ENCODE assay signal across 9 cellular contexts in the genomic region with DNA sequence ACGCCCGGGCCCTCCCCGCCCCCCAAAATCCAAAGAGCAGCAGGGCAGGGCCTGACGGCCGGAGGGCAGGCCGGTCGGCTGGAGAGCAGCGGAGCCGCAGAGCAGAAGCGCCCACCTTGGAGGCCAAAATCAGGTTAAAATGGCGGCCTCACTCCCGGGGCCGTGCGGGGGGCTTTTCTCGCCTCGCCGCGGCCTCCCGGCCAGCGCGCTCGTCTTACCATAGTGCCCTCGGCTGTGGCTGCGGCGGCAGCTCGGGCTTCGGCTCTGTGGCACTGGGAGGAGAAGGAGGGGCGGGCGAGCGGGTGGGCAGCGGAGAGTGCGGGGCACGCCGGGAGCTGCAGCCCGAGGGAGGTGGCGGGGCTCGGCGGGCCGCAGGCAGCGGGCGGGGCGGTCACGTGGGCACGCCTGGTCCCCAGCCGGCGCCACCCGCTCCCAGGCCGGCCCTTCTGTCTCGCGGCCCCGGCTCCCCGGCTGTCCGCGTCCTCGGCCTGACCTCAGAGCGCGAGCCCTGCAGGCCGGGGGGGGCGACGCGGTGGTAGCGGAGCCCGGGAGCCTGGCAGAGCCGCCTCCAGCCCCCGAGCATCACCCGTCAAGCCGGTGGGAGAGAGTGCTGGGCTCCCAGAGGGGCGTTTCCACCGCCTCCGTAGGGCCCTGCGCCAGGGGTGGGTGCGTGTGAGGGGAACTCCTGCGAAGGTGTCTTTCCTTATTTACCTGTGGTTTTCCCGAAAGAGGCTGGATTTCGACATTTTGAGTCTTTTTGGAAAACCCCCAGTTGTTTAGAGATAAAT. TPM values are rescaled to one million over a fixed set of nuclear protein-coding genes. Genes with fewer than 3 reads are reported as not detected.
A peak's percentile ranks its signal among the peaks of the same experiment; 100 is the strongest.
DNase-seq lines count a peak whose midpoint lies in the region; ATAC-seq, FAIRE-seq and TF ChIP-seq lines count a peak whose summit lies in the region.
"Had no signal": no experiment of that assay in that cellular context is flagged by ENCODE, and none has a peak within 500 bp of the region (broad histone marks: within the 10 kb centered on the region; RNA-seq: fewer than 3 reads in every experiment).

TSS of gene CFL2 (minus strand) at position 274 of the 788 bp plus-strand sequence. CDS start at position 221, 53 bp downstream.

- WGBS in right lobe of liver (ENCODE audit: insufficient coverage, low coverage, low lambda C conversion rate, missing lambda C conversion rate) = 0% methylated on average over 7 of the region's 75 CpGs

- ATAC-seq in HG03439 (IDR thresholded peaks at IDR 0.05; ENCODE audit: unreplicated experiment) (peak; percentile 85), right lobe of liver (peak; percentile 76 to 98 (median 96))

- H3K4me3 ChIP-seq in BLaER1 = peak within 1 kb of the TSS; percentile 81
- H3K4me3 ChIP-seq in right lobe of liver = peak within 1 kb of the TSS; percentile 79 to 90 (median 79)

- H3K4me1 ChIP-seq in BLaER1 = peaks cover 41% of the 10 kb centered on the region
- H3K4me1 ChIP-seq in right lobe of liver = peaks cover 0 to 40% (median 3%) of the 10 kb centered on the region in 4 donors

- peak; percentile 82 for TF ChIP-seq POLR2A in right lobe of liver (IDR thresholded peaks at IDR 0.05)

- TF ChIP-seq CTCF in right lobe of liver (IDR thresholded peaks at IDR 0.05) = no peak

- intact Hi-C loops in right lobe of liver (cut with DNase I) = no loop called here

- H3K9ac ChIP-seq in BLaER1 = peak within 1 kb of the TSS; percentile 86

- DNase-seq in GM19239 (ENCODE audit: insufficient read length, low spot score) (peak; percentile 89), NCI-H524 treated with DMSO at 0.1 percent for 48 hours (lab: John Stamatoyannopoulos, UW) (peak; percentile 66), dermis microvascular lymphatic vessel endothelial cell (ENCODE audit: low read depth in 2 of 2) (peak in 1 of 2 donors; percentile 83), right lobe of liver (peak; percentile 86 to 90 (median 90))
- DNase-seq in activated CD4-positive, alpha-beta T cell treated with anti-CD3 and anti-CD28 coated beads, Interleukin-2, amount 50 U/mL, for 4 hours = peak; percentile 67 to 71
- DNase-seq in stimulated activated CD4-positive, alpha-beta T cell treated with anti-CD3 and anti-CD28 coated beads, Interleukin-4, amount 100 ng/mL, for 24 hours = peak; percentile 64

- H3K4me2 ChIP-seq in BLaER1 = peak within 1 kb of the TSS; percentile 85

- H3K27ac ChIP-seq in BLaER1 (peak within 1 kb of the TSS; percentile 87), right lobe of liver (peak within 1 kb of the TSS; percentile 97 to 99 (median 99))

- no peaks in the 10 kb centered on the region for H3K9me3 ChIP-seq in BLaER1
- H3K9me3 ChIP-seq in right lobe of liver = no peaks in the 10 kb centered on the region

- H3K36me3 ChIP-seq in BLaER1 (peaks cover 10% of the 10 kb centered on the region; the same call in 1 of the 2 replicates), right lobe of liver (peaks cover 0 to 17% (median 2%) of the 10 kb centered on the region in 4 donors)

- no peaks in the 10 kb centered on the region for H4K20me1 ChIP-seq in BLaER1

- no peaks in the 10 kb centered on the region for H3K27me3 ChIP-seq in BLaER1
- H3K27me3 ChIP-seq in right lobe of liver = no peaks in the 10 kb centered on the region

- FAIRE-seq in GM19239 (lab: Jason Lieb, UNC) = peak; percentile 31
- FAIRE-seq: TTC549 had no signal

RNA-seq across cellular contexts. Expression of gene CFL2, which starts in this region (rescaled TPM):
- total RNA-seq in dermis microvascular lymphatic vessel endothelial cell (42.5 and 56.5 TPM in 2 replicates), right lobe of liver (10 to 100 TPM; 74.2 to 95.3 (median 78.3) TPM)
